Comparison of ENCODE assay signal across 20 cellular contexts in the genomic region with DNA sequence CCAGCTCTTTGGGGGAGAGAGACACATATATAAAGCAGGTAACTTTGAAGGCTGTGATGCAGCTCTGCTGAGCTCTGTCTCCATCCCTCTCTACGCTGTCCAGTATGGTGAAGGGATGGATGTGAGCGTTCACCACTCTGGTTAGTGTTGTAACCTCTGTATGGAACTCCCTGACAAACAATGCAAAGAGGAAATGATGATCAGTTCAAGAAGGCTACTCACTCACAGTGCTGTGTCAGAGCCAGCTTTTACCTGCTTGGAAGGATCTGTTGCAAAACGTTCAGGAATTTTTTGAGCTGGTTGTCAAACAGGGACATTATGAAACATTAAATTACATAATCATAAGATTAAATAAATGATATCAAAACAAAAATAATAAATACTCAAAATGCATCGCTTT.
DNase-seq lines count a peak whose midpoint lies in the region; ATAC-seq and TF ChIP-seq lines count a peak whose summit lies in the region.
"Had no signal": no experiment of that assay in that cellular context is flagged by ENCODE, and none has a peak within 500 bp of the region (broad histone marks: within the 10 kb centered on the region; RNA-seq: fewer than 3 reads in every experiment).

No MANE protein-coding gene starts in this region.

- DNase-seq in HPDE6-E6E7 (ENCODE audit: extremely low spot score), result peak; percentile 82
- DNase-seq in RWPE1 (ENCODE audit: low spot score), result peak; percentile 53
- DNase-seq in epithelial cell of prostate (ENCODE audit: low read depth, low spot score), result peak; percentile 75
- peak; percentile 16 for DNase-seq in renal cortical epithelial cell (ENCODE audit: low read depth)
- no peak for DNase-seq in NCI-H82 (lab: John Stamatoyannopoulos, UW)
- DNase-seq: BE2C; CD4-positive, CD25-positive, alpha-beta regulatory T cell; DMS79; Kasumi-1; MM.1S; NCI-H1092; NCI-H146; NCI-H2081; NCI-H2171 treated with DMSO at 0.1 percent for 48 hours; NCI-H446 treated with DMSO at 0.1 percent for 48 hours; OCI-M1; RPMI8226; SJCRH30 had no signal

- CTCF ChIA-PET in RWPE1 (lab: Yijun Ruan, JAX), result no interaction called here

- POLR2A ChIA-PET in RWPE1 (lab: Yijun Ruan, JAX; ENCODE audit: low non-redundant PET), result interaction anchor here (0.5 kb wide), 1 partner anchor 209 kb away, joined by 3 read pairs; no protein-coding TSS in a partner anchor

- ATAC-seq in activated CD4-positive, CD25-positive, alpha-beta regulatory T cell treated with anti-CD3 and anti-CD28 coated beads, Interleukin-2, amount 50 U/mL, for 24 hours, result no peak
- ATAC-seq in GM19455 (IDR thresholded peaks at IDR 0.05; ENCODE audit: unreplicated experiment), result no peak

- H3K27ac ChIP-seq in RWPE1 (no peak overlapping the region), epithelial cell of prostate (peak overlapping the region; percentile 42)
- H3K27ac ChIP-seq: SJCRH30 had no signal

- TF ChIP-seq CTCF in RWPE1 (conservative IDR thresholded peaks at IDR 0.05; ENCODE audit: low read depth), result no peak
